Comparison of ENCODE assay signal across 20 cellular contexts in the genomic region with DNA sequence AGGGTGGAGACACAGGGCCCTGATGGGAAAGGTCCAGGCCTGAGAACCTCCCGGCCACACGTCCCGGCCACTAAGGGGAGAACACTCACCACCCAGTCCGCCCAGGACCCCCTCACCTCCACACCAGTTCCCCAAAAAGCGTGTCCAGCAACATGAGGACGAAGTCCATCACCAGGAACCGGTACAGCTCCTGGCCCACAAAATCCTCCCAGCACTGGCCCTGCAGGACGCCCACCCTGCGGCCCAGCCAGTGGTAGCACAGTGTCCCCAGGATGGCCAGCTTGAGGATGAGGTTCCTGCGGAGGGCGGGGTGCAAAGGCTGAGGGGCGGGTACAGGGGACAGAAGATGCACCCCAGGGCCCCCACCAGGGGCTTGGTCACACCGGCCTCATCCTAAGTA. TPM values are rescaled to one million over a fixed set of nuclear protein-coding genes. Genes with fewer than 3 reads are reported as not detected.
DNase-seq lines count a peak whose midpoint lies in the region; ATAC-seq lines count a peak whose summit lies in the region.
"Had no signal": no experiment of that assay in that cellular context is flagged by ENCODE, and none has a peak within 500 bp of the region (broad histone marks: within the 10 kb centered on the region; RNA-seq: fewer than 3 reads in every experiment).

No MANE protein-coding gene starts in this region.

- peaks cover 64% of the 10 kb centered on the region for H3K4me1 ChIP-seq in effector memory CD4-positive, alpha-beta T cell (ENCODE audit: control insufficient read depth, insufficient read depth, low read length, poor library complexity, severe bottlenecking)

- CTCF ChIA-PET in activated naive CD4-positive, alpha-beta T cell treated with anti-CD3 and anti-CD28 coated beads, Interleukin-2, amount 10 ng/mL, durations not matched to agents 7 days and 5 days (lab: Charles Lee) = interaction anchor here (1.7 to 11.6 kb wide), 4 partner anchors 9 to 56 kb away, joined by 4 to 108 read pairs (median 8); a partner anchor contains a TSS
- CTCF ChIA-PET in T-cell (lab: Charles Lee) = interaction anchor here (0.6 to 1.3 kb wide), 5 partner anchors 10 to 981 kb away, joined by 3 to 6 read pairs (median 5); a partner anchor contains a TSS

- H3K9me3 Mint-ChIP-seq in activated naive CD4-positive, alpha-beta T cell treated with anti-CD3 and anti-CD28 coated beads, Interleukin-2, amount 10 ng/mL, durations not matched to agents 7 days and 5 days = no peaks in the 10 kb centered on the region
- no peaks in the 10 kb centered on the region for H3K9me3 Mint-ChIP-seq in T-cell
- H3K9me3 Mint-ChIP-seq: brain had no signal

- DNase-seq in activated naive CD4-positive, alpha-beta T cell treated with anti-CD3 and anti-CD28 coated beads, Interleukin-2, amount 10 ng/mL, durations not matched to agents 7 days and 5 days = no peak
- DNase-seq in activated naive CD4-positive, alpha-beta T cell treated with anti-CD3 and anti-CD28 coated beads, Interleukin-2, amount 50 U/mL, for 16 hours = no peak
- no peak for DNase-seq in T-cell
- no peak for DNase-seq in effector memory CD4-positive, alpha-beta T cell
- DNase-seq in substantia nigra (lab: John Stamatoyannopoulos, UW) = no peak
- no peak for DNase-seq in GDM1 (lab: John Stamatoyannopoulos, UW)
- no peak for DNase-seq in EL
- DNase-seq: head of caudate nucleus; Karpas-422; NCI-H1105 treated with DMSO at 0.1 percent for 48 hours; NCI-H2081 treated with DMSO at 0.1 percent for 48 hours; NCI-H524; stimulated activated CD4-positive, alpha-beta T cell treated with anti-CD3 and anti-CD28 coated beads, Interleukin-12 subunit alpha, Interleukin-12 subunit beta, amount 100 ng/mL, for 4 hours had no signal

- H3K4me3 Mint-ChIP-seq in activated naive CD4-positive, alpha-beta T cell treated with anti-CD3 and anti-CD28 coated beads, Interleukin-2, amount 10 ng/mL, durations not matched to agents 7 days and 5 days = peak overlapping the region; percentile 88
- peak overlapping the region; percentile 74 to 99 (median 77) for H3K4me3 Mint-ChIP-seq in T-cell
- H3K4me3 Mint-ChIP-seq: brain had no signal

- peak overlapping the region; percentile 49 for H3K27ac Mint-ChIP-seq in activated naive CD4-positive, alpha-beta T cell treated with anti-CD3 and anti-CD28 coated beads, Interleukin-2, amount 10 ng/mL, durations not matched to agents 7 days and 5 days
- H3K27ac Mint-ChIP-seq in T-cell = peak overlapping the region; percentile 96 to 97
- H3K27ac Mint-ChIP-seq: brain had no signal

- no peaks in the 10 kb centered on the region for H3K9me3 ChIP-seq in effector memory CD4-positive, alpha-beta T cell (ENCODE audit: control insufficient read depth, low read length)
- H3K9me3 ChIP-seq: left lung, thoracic aorta had no signal

- H3K4me1 Mint-ChIP-seq in activated naive CD4-positive, alpha-beta T cell treated with anti-CD3 and anti-CD28 coated beads, Interleukin-2, amount 10 ng/mL, durations not matched to agents 7 days and 5 days = peaks cover 66% of the 10 kb centered on the region
- H3K4me1 Mint-ChIP-seq in T-cell = peaks cover 55 to 68% (median 62%) of the 10 kb centered on the region in 3 donors
- H3K4me1 Mint-ChIP-seq: brain had no signal

- H3K4me3 ChIP-seq in effector memory CD4-positive, alpha-beta T cell (ENCODE audit: insufficient read depth, low read depth, low read length, poor library complexity, severe bottlenecking) = peak overlapping the region; percentile 46
- H3K4me3 ChIP-seq: left lung, thoracic aorta had no signal

- H3K27ac ChIP-seq in effector memory CD4-positive, alpha-beta T cell (ENCODE audit: insufficient read depth, low read length, poor library complexity, severe bottlenecking) = peak overlapping the region; percentile 86
- peak overlapping the region; percentile 58 for H3K27ac ChIP-seq in substantia nigra (ENCODE audit: low read depth, low read length, poor library complexity, severe bottlenecking)
- H3K27ac ChIP-seq: thoracic aorta had no signal

- H3K27me3 ChIP-seq in effector memory CD4-positive, alpha-beta T cell (replicated peaks; ENCODE audit: control insufficient read depth, insufficient read depth, low read length, poor library complexity, severe bottlenecking) = no peaks in the 10 kb centered on the region
- H3K27me3 ChIP-seq: left lung had no signal

- H3K36me3 ChIP-seq in effector memory CD4-positive, alpha-beta T cell (ENCODE audit: control insufficient read depth, insufficient read depth, low read length) = peaks cover 79% of the 10 kb centered on the region
- H3K36me3 ChIP-seq: thoracic aorta had no signal

- no peaks in the 10 kb centered on the region for H3K27me3 Mint-ChIP-seq in activated naive CD4-positive, alpha-beta T cell treated with anti-CD3 and anti-CD28 coated beads, Interleukin-2, amount 10 ng/mL, durations not matched to agents 7 days and 5 days
- H3K27me3 Mint-ChIP-seq in T-cell = no peaks in the 10 kb centered on the region

- peaks cover 64% of the 10 kb centered on the region for H3K36me3 Mint-ChIP-seq in activated naive CD4-positive, alpha-beta T cell treated with anti-CD3 and anti-CD28 coated beads, Interleukin-2, amount 10 ng/mL, durations not matched to agents 7 days and 5 days
- peaks cover 28% of the 10 kb centered on the region for H3K36me3 Mint-ChIP-seq in T-cell
- H3K36me3 Mint-ChIP-seq: brain had no signal

- POLR2A ChIA-PET in T-cell (lab: Charles Lee) = no interaction called here

- ATAC-seq in T-cell (replicated peaks in 1 of 4) (no peak), HG03139 (IDR thresholded peaks at IDR 0.05; ENCODE audit: unreplicated experiment) (no peak)
- ATAC-seq: left lung, Right ventricle myocardium inferior had no signal

RNA-seq across cellular contexts. Expression of a gene that starts 8.0 kb away (rescaled TPM):
- 100 to 1,000 TPM; 616 to 847 (median 698) TPM for total RNA-seq in T-cell

RNA-seq across cellular contexts. Expression of a gene that starts 10.0 kb away (rescaled TPM):
- total RNA-seq in T-cell = 100 to 1,000 TPM; 301 to 631 (median 431) TPM

RNA-seq across cellular contexts. Expression of a gene that starts 25.6 kb away (rescaled TPM):
- under 1 TPM in 1 of 5 donors, not detected in 4; 0.73 TPM for total RNA-seq in T-cell
- total RNA-seq: activated CD8-positive, alpha-beta memory T cell treated with anti-CD3 and anti-CD28 coated beads for 36 hours; left lung; mononuclear cell; Right ventricle myocardium inferior; thoracic aorta had no signal

RNA-seq across cellular contexts. Expression of a gene that starts 47.8 kb away (rescaled TPM):
- total RNA-seq in T-cell = 10 to 100 TPM; 56.0 to 86.3 (median 74.6) TPM
